In genomic region chr6:106411643-106412200, GRCh38 we compare ENCODE assay signal across 22 cellular contexts. TPM values are rescaled to one million over a fixed set of nuclear protein-coding genes. Genes with fewer than 3 reads are reported as not detected.
DNase-seq lines count a peak whose midpoint lies in the region; ATAC-seq and TF ChIP-seq lines count a peak whose summit lies in the region.
"Had no signal": no experiment of that assay in that cellular context is flagged by ENCODE, and none has a peak within 500 bp of the region (broad histone marks: within the 10 kb centered on the region; RNA-seq: fewer than 3 reads in every experiment).

No MANE protein-coding gene starts in this region.

- H3K9me3 Mint-ChIP-seq in WTC11 = peaks cover 12% of the 10 kb centered on the region

- H3K27ac ChIP-seq in urinary bladder (ENCODE audit: low read depth) = peak overlapping the region; percentile 1
- H3K27ac ChIP-seq: A549, heart left ventricle, lower lobe of right lung, right atrium auricular region, uterus had no signal

- TF ChIP-seq CTCF in WTC11 (IDR thresholded peaks at IDR 0.05) (no peak), GM10248 (IDR thresholded peaks at IDR 0.05; ENCODE audit: control extremely low read depth, extremely low read depth, low read depth, missing control alignments) (no peak)

- DNase-seq in NCI-H748 (lab: John Stamatoyannopoulos, UW; ENCODE audit: unreplicated experiment) (peak; percentile 49), NCI-H748 treated with DMSO at 0.1 percent for 48 hours (lab: John Stamatoyannopoulos, UW) (no peak), WTC11 (ENCODE audit: low spot score) (peak; percentile 29), left colon (peak; percentile 7 to 36), GM10248 (ENCODE audit: extremely low spot score) (no peak), GM03348 (ENCODE audit: low spot score) (no peak), GDM1 (lab: John Stamatoyannopoulos, UW) (no peak)
- DNase-seq: activated CD4-positive, alpha-beta T cell treated with anti-CD3 and anti-CD28 coated beads for 36 hours; activated naive CD8-positive, alpha-beta T cell treated with anti-CD3 and anti-CD28 coated beads for 36 hours; effector memory CD8-positive, alpha-beta T cell; heart left ventricle; lower lobe of right lung; NCI-H1105; NCI-H2171; NCI-H69; OCI-M1; Right ventricle myocardium superior; SW 1271; uterus had no signal

- H3K27me3 Mint-ChIP-seq in WTC11 (ENCODE audit: low read depth) = peaks cover 4% of the 10 kb centered on the region

- CTCF ChIA-PET in WTC11 (lab: Charles Lee) = interaction anchor here (0.7 kb wide), 1 partner anchor 196 kb away, joined by 3 read pairs; no protein-coding TSS in a partner anchor
- CTCF ChIA-PET in GM10248 (lab: Yijun Ruan, JAX) = interaction anchor here (0.9 to 1.2 kb wide), 3 partner anchors 13 to 72 kb away, joined by 3 read pairs; no protein-coding TSS in a partner anchor

- ATAC-seq in WTC11 (peak; percentile 95), left colon (peak; percentile 81)
- ATAC-seq: A549; activated CD4-positive, alpha-beta T cell treated with anti-CD3 and anti-CD28 coated beads for 36 hours; effector memory CD8-positive, alpha-beta T cell; heart left ventricle; lower lobe of right lung had no signal

- no peak overlapping the region for H3K4me3 ChIP-seq in urinary bladder (ENCODE audit: low read depth, low read length)
- H3K4me3 ChIP-seq: A549, heart left ventricle, lower lobe of right lung, right atrium auricular region, uterus had no signal

- H3K4me1 Mint-ChIP-seq in WTC11 = peaks cover 5% of the 10 kb centered on the region
- H3K4me1 Mint-ChIP-seq: activated CD4-positive, alpha-beta T cell treated with anti-CD3 and anti-CD28 coated beads for 36 hours; activated naive CD8-positive, alpha-beta T cell treated with anti-CD3 and anti-CD28 coated beads for 36 hours had no signal

- no peak overlapping the region for H3K27ac Mint-ChIP-seq in WTC11
- H3K27ac Mint-ChIP-seq: activated CD4-positive, alpha-beta T cell treated with anti-CD3 and anti-CD28 coated beads for 36 hours; activated naive CD8-positive, alpha-beta T cell treated with anti-CD3 and anti-CD28 coated beads for 36 hours; effector memory CD8-positive, alpha-beta T cell had no signal

- H3K4me3 Mint-ChIP-seq in WTC11 = no peak overlapping the region
- H3K4me3 Mint-ChIP-seq: activated CD4-positive, alpha-beta T cell treated with anti-CD3 and anti-CD28 coated beads for 36 hours; activated naive CD8-positive, alpha-beta T cell treated with anti-CD3 and anti-CD28 coated beads for 36 hours; effector memory CD8-positive, alpha-beta T cell had no signal

- H3K36me3 Mint-ChIP-seq in WTC11 = peaks cover 4% of the 10 kb centered on the region

- peaks cover 2% of the 10 kb centered on the region for H3K4me1 ChIP-seq in urinary bladder (ENCODE audit: insufficient read depth)
- H3K4me1 ChIP-seq: A549, heart left ventricle, lower lobe of right lung, right atrium auricular region, uterus had no signal

- 67% methylated on average over 6 of the region's 6 CpGs for WGBS in urinary bladder

- H3K36me3 ChIP-seq in urinary bladder (ENCODE audit: insufficient read depth) = no peaks in the 10 kb centered on the region
- H3K36me3 ChIP-seq: heart left ventricle, lower lobe of right lung, right atrium auricular region, uterus had no signal

- intact Hi-C loops in left colon (cut with DNase I, micrococcal nuclease) = no loop called here

- POLR2A ChIA-PET in WTC11 (lab: Charles Lee) = no interaction called here
- POLR2A ChIA-PET in GM10248 (lab: Yijun Ruan, JAX) = no interaction called here

TF ChIP-seq in WTC11, 78 proteins besides CTCF, POLR2A, EP300 and RAD21:
- TF ChIP-seq NFYB (CRISPR knock-in tag; conservative IDR thresholded peaks at IDR 0.05; ENCODE audit: low read depth) = peak; percentile 72
- TF ChIP-seq MYBL2 (CRISPR knock-in tag; IDR thresholded peaks at IDR 0.05) = no peak
- no peak for TF ChIP-seq ZNF232 (CRISPR knock-in tag; IDR thresholded peaks at IDR 0.05)

RNA-seq across cellular contexts. Expression of gene CRYBG1, which starts 51.2 kb away (rescaled TPM):
- total RNA-seq in WTC11 (2021) (9.1 to 10.1 TPM (median 9.3 TPM) in 3 replicates), left colon (10 to 100 TPM; 73.7 to 77.5 TPM), urinary bladder (32.4 TPM)
- 6.6 TPM for polyA plus RNA-seq in urinary bladder

Comparison
In these comparisons a context has a peak if more than half of its experiments do, and no peak if none do; other contexts are left out.
1. DNase-seq: peak in NCI-H748 (single experiment), WTC11 (single experiment) and left colon (2 of 2); none in NCI-H748 treated with DMSO at 0.1 percent for 48 hours (single experiment), GM10248 (single experiment), GM03348 (single experiment) and GDM1 (single experiment).